1 cellular context compared by ENCODE assay signal in genomic region chr9:128259156-128259555, GRCh38.
TF ChIP-seq lines count a peak whose summit lies in the region.

No MANE protein-coding gene starts in this region.

TF ChIP-seq in HCT116, 20 proteins besides CTCF, POLR2A, EP300 and RAD21:
- TF ChIP-seq MAX (IDR thresholded peaks at IDR 0.05): no peak
- TF ChIP-seq ZNF274 (IDR thresholded peaks at IDR 0.05; ENCODE audit: low read depth, low read length): no peak
- no peak for TF ChIP-seq JUND (IDR thresholded peaks at IDR 0.05)
- TF ChIP-seq ELF1 (IDR thresholded peaks at IDR 0.05; ENCODE audit: borderline replicate concordance, low read depth): no peak
- TF ChIP-seq ATF3 (IDR thresholded peaks at IDR 0.05): no peak
- no peak for TF ChIP-seq SIN3A (IDR thresholded peaks at IDR 0.05; ENCODE audit: low read depth)
- TF ChIP-seq CBX3 (IDR thresholded peaks at IDR 0.05; ENCODE audit: low read depth): no peak
- no peak for TF ChIP-seq ZBTB33 (IDR thresholded peaks at IDR 0.05; ENCODE audit: extremely low read depth, insufficient replicate concordance, low read length)
- TF ChIP-seq SP1 (IDR thresholded peaks at IDR 0.05; ENCODE audit: low read depth): no peak
- no peak for TF ChIP-seq YY1 (IDR thresholded peaks at IDR 0.05; ENCODE audit: extremely low read depth, insufficient replicate concordance, low read depth, low read length)
- no peak for TF ChIP-seq POLR2AphosphoS5 (IDR thresholded peaks at IDR 0.05; ENCODE audit: low read depth, low read length)
- no peak for TF ChIP-seq EZH2phosphoT487 (IDR thresholded peaks at IDR 0.05; ENCODE audit: borderline replicate concordance)
TF ChIP-seq in HCT116: peak in this region for 0.
